8 cellular contexts compared by ENCODE assay signal in the genomic region with DNA sequence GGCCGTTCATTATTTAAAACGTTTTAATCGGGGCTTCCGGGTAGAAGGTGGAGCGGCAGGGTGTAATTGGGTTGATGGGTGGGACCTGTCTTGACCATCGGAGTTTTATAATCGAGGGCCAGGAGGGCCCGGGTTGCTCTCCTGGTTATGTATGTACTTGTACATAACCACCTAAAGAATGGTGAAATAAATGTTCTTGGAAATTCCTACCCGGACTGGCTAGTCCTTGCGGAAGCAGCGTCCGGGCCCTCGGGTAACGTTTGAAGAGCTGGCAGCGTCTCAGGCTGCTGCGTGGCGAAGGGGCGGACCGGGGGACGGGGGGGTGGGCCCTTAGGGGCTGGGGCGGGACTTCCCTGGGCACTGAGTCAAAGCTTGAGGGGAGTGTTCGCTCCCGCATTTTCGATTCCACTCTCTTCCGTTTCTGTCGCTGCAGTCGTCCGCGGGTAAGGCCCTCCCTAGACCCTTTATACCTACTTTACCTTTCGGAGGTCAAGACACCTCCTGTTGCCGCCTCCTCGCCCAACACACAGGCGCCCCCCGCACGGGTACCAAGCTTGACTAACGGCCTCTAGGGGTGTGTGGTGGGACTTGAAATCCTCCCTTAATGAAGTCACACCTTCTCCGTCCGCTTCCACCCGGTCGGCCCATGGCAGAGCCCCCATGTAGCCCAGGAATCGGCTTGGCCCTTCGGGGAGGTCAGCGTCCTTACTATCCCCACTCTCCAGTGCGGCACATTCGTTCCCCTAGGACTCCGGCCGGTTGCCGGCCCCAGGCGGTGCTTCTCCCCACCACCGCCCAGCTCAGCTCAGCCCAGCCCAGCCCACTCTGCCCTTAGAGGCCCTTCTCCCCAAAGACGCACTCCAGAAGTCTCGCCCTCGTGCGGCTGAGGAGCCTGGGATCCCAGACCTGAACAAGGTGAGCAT. TPM values are rescaled to one million over a fixed set of nuclear protein-coding genes. Genes with fewer than 3 reads are reported as not detected.
DNase-seq lines count a peak whose midpoint lies in the region; ATAC-seq and TF ChIP-seq lines count a peak whose summit lies in the region.

Gene TMEM106A, plus strand, starts transcription at position 396 of the 923 bp plus-strand sequence. CDS start 1,167 bp downstream, outside the sequence.

- no peaks in the 10 kb centered on the region for H3K9me3 ChIP-seq in MM.1S (replicated peaks; ENCODE audit: insufficient read depth, low read length)

- H3K27me3 ChIP-seq in MM.1S (replicated peaks; ENCODE audit: insufficient read depth, low read length): no peaks in the 10 kb centered on the region

- H3F3A ChIP-seq in MM.1S (ENCODE audit: insufficient read depth, low read length): peaks cover 7% of the 10 kb centered on the region; the same call in 1 of the 2 replicates

- peak; percentile 91 for DNase-seq in EL
- DNase-seq in MM.1S: peak; percentile 55
- peak; percentile 73 to 78 for DNase-seq in activated CD4-positive, alpha-beta T cell treated with anti-CD3 and anti-CD28 coated beads for 4 hours
- peak; percentile 89 for DNase-seq in coronary artery (ENCODE audit: low spot score)
- DNase-seq in left lobe of liver (ENCODE audit: low spot score): peak; percentile 68
- DNase-seq in stimulated activated CD4-positive, alpha-beta T cell treated with anti-CD3 and anti-CD28 coated beads, Interleukin-2, amount 100 ng/mL, for 48 hours: peak; percentile 60 to 64
- DNase-seq in NCI-H1048 (lab: John Stamatoyannopoulos, UW): no peak

- TF ChIP-seq CTCF in MM.1S (IDR thresholded peaks at IDR 0.05; ENCODE audit: low read length) (peak; percentile 45), coronary artery (IDR thresholded peaks at IDR 0.05) (no peak)

- no peaks in the 10 kb centered on the region for H3K36me3 ChIP-seq in MM.1S (replicated peaks; ENCODE audit: insufficient read depth, low read length)

- H3K9ac ChIP-seq in MM.1S (ENCODE audit: low read length): peak within 1 kb of the TSS; percentile 55

- H3K27ac ChIP-seq in MM.1S (ENCODE audit: low read length) (peak within 1 kb of the TSS; percentile 10; the same call in 1 of the 2 replicates), coronary artery (peak within 1 kb of the TSS; percentile 77 to 80)

- H3K4me2 ChIP-seq in MM.1S (ENCODE audit: low read depth, low read length): peak within 1 kb of the TSS; percentile 90

- H3K79me2 ChIP-seq in MM.1S (ENCODE audit: low read length): no peaks in the 10 kb centered on the region

- H2AFZ ChIP-seq in MM.1S (ENCODE audit: low read length): peak within 1 kb of the TSS; percentile 84

- no peaks in the 10 kb centered on the region for H3K9me2 ChIP-seq in MM.1S (replicated peaks; ENCODE audit: insufficient read depth, low read length)

- H3K4me3 ChIP-seq in MM.1S (ENCODE audit: low read length) (peak within 1 kb of the TSS; percentile 76), coronary artery (peak within 1 kb of the TSS; percentile 70)

- H4K20me1 ChIP-seq in MM.1S (ENCODE audit: insufficient read depth, low read length): no peaks in the 10 kb centered on the region

- H3K4me1 ChIP-seq in MM.1S (ENCODE audit: low read length): peaks cover 10% of the 10 kb centered on the region

- ATAC-seq in GM21737 (IDR thresholded peaks at IDR 0.05; ENCODE audit: unreplicated experiment): peak; percentile 74
- ATAC-seq in left lobe of liver: peak; percentile 72

RNA-seq across cellular contexts. Expression of gene TMEM106A, which starts in this region (rescaled TPM):
- total RNA-seq in left lobe of liver: 2.1 TPM
